Comparison of ENCODE assay signal across 8 cellular contexts in the genomic region with DNA sequence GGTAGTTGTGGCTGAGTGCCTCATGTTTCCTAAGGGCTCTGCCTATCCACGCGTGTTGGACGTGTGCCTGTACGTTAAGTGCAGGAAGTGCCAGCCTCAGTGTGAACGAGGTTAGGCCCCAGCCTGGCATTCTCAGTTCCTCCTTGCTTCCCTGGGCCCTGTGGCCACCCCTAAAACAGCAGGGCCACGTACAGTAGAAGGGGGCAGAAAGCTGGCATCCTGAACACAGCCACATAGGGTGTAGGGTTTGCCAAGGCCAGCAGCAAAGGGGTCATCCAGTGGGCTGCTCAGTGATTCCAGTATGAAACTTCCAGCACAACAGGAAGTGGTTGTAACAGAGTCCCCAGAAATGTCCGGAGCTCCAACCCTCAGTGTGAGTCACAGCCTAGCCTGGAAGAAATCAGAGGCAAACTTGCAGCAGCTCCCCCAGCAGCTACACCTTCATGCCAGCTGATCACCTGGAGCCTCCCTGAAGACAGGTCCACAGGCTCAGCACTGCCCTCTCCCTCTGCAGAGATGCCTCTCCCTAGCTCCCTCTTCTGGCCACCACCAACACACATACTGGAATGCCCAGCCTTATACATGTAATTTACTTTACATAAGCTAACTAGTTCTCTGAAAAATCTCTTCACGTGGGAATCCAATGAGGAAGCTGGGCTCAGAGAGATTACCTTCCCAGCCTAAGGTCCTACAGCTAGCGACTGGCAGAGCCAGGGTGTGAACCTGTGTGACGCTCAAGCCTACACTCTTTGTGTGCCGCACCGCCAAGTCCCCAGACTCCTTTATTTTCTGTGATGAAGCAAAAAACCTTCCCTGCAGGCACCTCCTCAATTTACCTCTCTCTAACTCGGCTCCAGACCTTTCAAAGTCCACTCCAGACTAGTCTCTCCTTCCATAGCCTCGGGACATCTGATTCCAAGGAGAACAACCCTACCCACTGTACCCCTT. TPM values are rescaled to one million over a fixed set of nuclear protein-coding genes. Genes with fewer than 3 reads are reported as not detected.
DNase-seq lines count a peak whose midpoint lies in the region; ATAC-seq and TF ChIP-seq lines count a peak whose summit lies in the region.

No MANE protein-coding gene starts in this region.

- H3K4me1 ChIP-seq in RWPE2 (ENCODE audit: insufficient read depth, poor library complexity, severe bottlenecking) (peaks cover 30% of the 10 kb centered on the region), left lung (peaks cover 0 to 46% of the 10 kb centered on the region in 2 donors), thyroid gland (peaks cover 0 to 11% of the 10 kb centered on the region in 2 donors)

- DNase-seq in C1 segment of cervical spinal cord (lab: John Stamatoyannopoulos, UW) (peak in 10 of 14 donors; percentile 8 to 51 (median 37)), HT1080 (ENCODE audit: low read depth) (peak; percentile 94), RWPE2 (ENCODE audit: low spot score) (peak; percentile 83), left lung (peak in 1 of 2 donors; percentile 80), thyroid gland (peak; percentile 65 to 76)
- DNase-seq in central memory CD8-positive, alpha-beta T cell (ENCODE audit: low spot score in 2 of 2), result no peak

- H3K4me3 ChIP-seq in RWPE2 (ENCODE audit: severe bottlenecking) (no peak overlapping the region), left lung (no peak overlapping the region), thyroid gland (replicated peaks in 1 of 3) (no peak overlapping the region)

- TF ChIP-seq CTCF in RWPE2 (IDR thresholded peaks at IDR 0.05; ENCODE audit: poor library complexity, severe bottlenecking) (peak; percentile 69), left lung (IDR thresholded peaks at IDR 0.05) (peak; percentile 30 to 31), thyroid gland (IDR thresholded peaks at IDR 0.05) (peak in 4 of 6 experiments; percentile 39 to 69 (median 64))

- ATAC-seq in GM18498 (IDR thresholded peaks at IDR 0.05; ENCODE audit: unreplicated experiment) (peak; percentile 48), RWPE2 (ENCODE audit: low read depth) (peak; percentile 92), left lung (peak; percentile 89), GM18870 (IDR thresholded peaks at IDR 0.05; ENCODE audit: unreplicated experiment) (no peak)
- peak; percentile 49 for ATAC-seq in central memory CD8-positive, alpha-beta T cell (replicated peaks; ENCODE audit: extremely low read depth, poor library complexity, severe bottlenecking)

- peaks cover 3% of the 10 kb centered on the region for H3K36me3 Mint-ChIP-seq in central memory CD8-positive, alpha-beta T cell (ENCODE audit: insufficient read depth)

- TF ChIP-seq POLR2A in thyroid gland (IDR thresholded peaks at IDR 0.05), result no peak

- no peak overlapping the region for H3K4me3 Mint-ChIP-seq in central memory CD8-positive, alpha-beta T cell

- H3K27me3 Mint-ChIP-seq in central memory CD8-positive, alpha-beta T cell, result no peaks in the 10 kb centered on the region

- 51 to 55% methylated on average over 14 of the region's 14 CpGs for WGBS in thyroid gland, 2 donors

- H3K27me3 ChIP-seq in RWPE2 (ENCODE audit: insufficient read depth, poor library complexity, severe bottlenecking), result no peaks in the 10 kb centered on the region
- H3K27me3 ChIP-seq in left lung, result no peaks in the 10 kb centered on the region
- H3K27me3 ChIP-seq in thyroid gland, result no peaks in the 10 kb centered on the region

- peak overlapping the region; percentile 68 for H3K27ac ChIP-seq in RWPE2 (ENCODE audit: poor library complexity, severe bottlenecking)
- peak overlapping the region; percentile 51 to 77 for H3K27ac ChIP-seq in left lung
- H3K27ac ChIP-seq in thyroid gland, result peak overlapping the region in 2 of 3 donors; percentile 23 to 71

- no peaks in the 10 kb centered on the region for H3K36me3 ChIP-seq in RWPE2 (ENCODE audit: low read depth)
- H3K36me3 ChIP-seq in left lung, result peaks cover 0 to 6% of the 10 kb centered on the region in 2 donors
- peaks cover 0 to 7% of the 10 kb centered on the region in 2 donors for H3K36me3 ChIP-seq in thyroid gland

- H3K9me3 ChIP-seq in RWPE2 (ENCODE audit: severe bottlenecking) (no peaks in the 10 kb centered on the region), left lung (no peaks in the 10 kb centered on the region), thyroid gland (no peaks in the 10 kb centered on the region)

- H3K4me1 Mint-ChIP-seq in central memory CD8-positive, alpha-beta T cell, result no peaks in the 10 kb centered on the region

- intact Hi-C loops in left lung (cut with DNase I), result no loop called here
- intact Hi-C loops in thyroid gland (cut with DNase I), result no loop called here

- H3K9me3 Mint-ChIP-seq in central memory CD8-positive, alpha-beta T cell, result no peaks in the 10 kb centered on the region

- H3K27ac Mint-ChIP-seq in central memory CD8-positive, alpha-beta T cell (ENCODE audit: low read depth), result no peak overlapping the region

RNA-seq across cellular contexts. Expression of a gene that starts 26.6 kb away (rescaled TPM):
- total RNA-seq in HT1080 (2014; rRNA removed; shearing (Covaris generic)), result not detected in 2 replicates
- not detected in 2 replicates for polyA plus RNA-seq in HT1080 (2015; cell fraction: cytosol; rRNA removed)
- not detected in 2 replicates for polyA plus RNA-seq in HT1080 (2015; cell fraction: nucleus; rRNA removed)
- total RNA-seq in left lung (1 to 10 TPM; 5.3 to 9.8 TPM), thyroid gland (10 to 100 TPM in 2 of 4 donors, 1 to 10 TPM in 2; 4.3 to 12.0 (median 8.7) TPM)

RNA-seq across cellular contexts. Expression of a gene that starts 59.7 kb away (rescaled TPM):
- total RNA-seq in HT1080 (2014; rRNA removed; shearing (Covaris generic)), result not detected in 2 replicates
- polyA plus RNA-seq in HT1080 (2015; cell fraction: cytosol; rRNA removed), result 0.23 TPM in 1 of 2 replicates, not detected in the other
- polyA plus RNA-seq in HT1080 (2015; cell fraction: nucleus; rRNA removed), result 0.22 TPM in 1 of 2 replicates, not detected in the other
- total RNA-seq in left lung, result 10 to 100 TPM; 13.4 to 17.6 TPM
- total RNA-seq in thyroid gland, result 1 to 10 TPM in 3 of 4 donors, under 1 TPM in 1; 0.49 to 4.2 (median 1.8) TPM

Comparison
In these comparisons a context has a peak if more than half of its experiments do, and no peak if none do; other contexts are left out.
1. DNase-seq: peak in C1 segment of cervical spinal cord (10 of 14), HT1080 (single experiment), RWPE2 (single experiment) and thyroid gland (2 of 2); none in central memory CD8-positive, alpha-beta T cell (0 of 2).
2. Peak in every context shown above with its lines, with median percentiles within 50 percentile points of each other: H3K27ac ChIP-seq and CTCF ChIP-seq.